Comparison of ENCODE assay signal across 8 cellular contexts in genomic region chr17:39754161-39754957, GRCh38. TPM values are rescaled to one million over a fixed set of nuclear protein-coding genes. Genes with fewer than 3 reads are reported as not detected.
DNase-seq lines count a peak whose midpoint lies in the region; ATAC-seq, FAIRE-seq and TF ChIP-seq lines count a peak whose summit lies in the region.

No MANE protein-coding gene starts in this region.

- no peaks in the 10 kb centered on the region for H4K20me1 ChIP-seq in keratinocyte (ENCODE audit: control insufficient read depth, extremely low read depth, insufficient read depth, low read length)

- H3K4me1 Mint-ChIP-seq in activated B cell treated with CpG ODN at 0.5 μM for 24 hours, result peaks cover 64% of the 10 kb centered on the region

- H3K4me2 ChIP-seq in keratinocyte (ENCODE audit: control insufficient read depth, extremely low read depth, insufficient read depth, low read depth, low read length), result peak overlapping the region; percentile 72

- no peaks in the 10 kb centered on the region for H3K79me2 ChIP-seq in keratinocyte (ENCODE audit: control insufficient read depth, insufficient read depth, low read length)

- no peak for FAIRE-seq in keratinocyte (lab: Jason Lieb, UNC)

- TF ChIP-seq CTCF in AG09309 (IDR thresholded peaks at IDR 0.05; ENCODE audit: control insufficient read depth, insufficient read depth, low read depth, low read length, missing control alignments) (peak; percentile 67), activated B cell treated with CpG ODN at 0.5 μM for 24 hours (IDR thresholded peaks at IDR 0.05) (peak; percentile 41), cardiac fibroblast (IDR thresholded peaks at IDR 0.05; ENCODE audit: low read depth, low read length) (peak; percentile 56), keratinocyte (optimal IDR thresholded peaks at IDR 0.05 in 1 of 3, IDR thresholded peaks at IDR 0.05 in 1 of 3, conservative IDR thresholded peaks at IDR 0.05 in 1 of 3; ENCODE audit: extremely low read depth in 1 of 3, insufficient read depth in 2 of 3, low read length in 3 of 3) (peak; percentile 46 to 91 (median 90))

- POLR2A ChIA-PET in activated B cell treated with CpG ODN at 0.5 μM for 24 hours (lab: Charles Lee), result interaction anchor here (0.6 to 10.0 kb wide), 40 partner anchors 11 to 358 kb away, joined by 3 to 308 read pairs (median 9); partner anchors contain the start of genes CDK12, IKZF3, LRRC3C and MED1

- no peaks in the 10 kb centered on the region for H3K9me1 ChIP-seq in keratinocyte (ENCODE audit: control insufficient read depth, extremely low read depth, insufficient read depth, low read length)

- H3K36me3 ChIP-seq in keratinocyte (ENCODE audit: control insufficient read depth in 2 of 2, extremely low read depth in 1 of 2, insufficient read depth in 2 of 2, low read length in 2 of 2), result no peaks in the 10 kb centered on the region

- peak; percentile 50 for ATAC-seq in GM18873 (IDR thresholded peaks at IDR 0.05; ENCODE audit: low FRiP score, unreplicated experiment)
- peak; percentile 55 for ATAC-seq in HG03108 (IDR thresholded peaks at IDR 0.05; ENCODE audit: unreplicated experiment)
- ATAC-seq in activated B cell treated with CpG ODN at 0.5 μM for 24 hours (ENCODE audit: low read depth), result peak; percentile 70

- H3K4me3 ChIP-seq in AG09309 (ENCODE audit: control insufficient read depth, low read depth, low read length) (peak overlapping the region; percentile 70), cardiac fibroblast (replicated peaks in 1 of 2; ENCODE audit: low read depth in 2 of 2, low read length in 2 of 2) (peak overlapping the region; percentile 63), keratinocyte (ENCODE audit: control insufficient read depth in 2 of 3, extremely low read depth in 1 of 3, insufficient read depth in 2 of 3, low read depth in 1 of 3, low read length in 3 of 3) (peak overlapping the region; percentile 53 to 67 (median 58))

- H3K27ac ChIP-seq in keratinocyte (ENCODE audit: control insufficient read depth, insufficient read depth, low read length), result peak overlapping the region; percentile 18

- H3K9me3 Mint-ChIP-seq in activated B cell treated with CpG ODN at 0.5 μM for 24 hours, result no peaks in the 10 kb centered on the region

- H3K4me3 Mint-ChIP-seq in activated B cell treated with CpG ODN at 0.5 μM for 24 hours, result peak overlapping the region; percentile 77

- H3K9ac ChIP-seq in keratinocyte (ENCODE audit: control insufficient read depth, extremely low read depth, insufficient read depth, low read length), result peak overlapping the region; percentile 79

- H3K9me3 ChIP-seq in keratinocyte (ENCODE audit: control insufficient read depth, low read depth, low read length), result no peaks in the 10 kb centered on the region

- CTCF ChIA-PET in activated B cell treated with CpG ODN at 0.5 μM for 24 hours (lab: Charles Lee), result interaction anchor here (0.9 to 3.1 kb wide), 13 partner anchors 21 to 206 kb away, joined by 3 to 26 read pairs (median 7); partner anchors contain the start of gene IKZF3

- peaks cover 18% of the 10 kb centered on the region for H3K36me3 Mint-ChIP-seq in activated B cell treated with CpG ODN at 0.5 μM for 24 hours (ENCODE audit: low read depth)

- no peaks in the 10 kb centered on the region for H3K27me3 Mint-ChIP-seq in activated B cell treated with CpG ODN at 0.5 μM for 24 hours

- peak; percentile 42 for DNase-seq in AG09309 (ENCODE audit: low read depth)
- DNase-seq in NCI-H2196 treated with DMSO at 0.1 percent for 48 hours (lab: John Stamatoyannopoulos, UW; ENCODE audit: unreplicated experiment), result peak; percentile 76
- peak; percentile 99 for DNase-seq in activated B cell treated with CpG ODN at 0.5 μM for 24 hours
- DNase-seq in cardiac fibroblast (ENCODE audit: low read depth in 2 of 2), result peak; percentile 83 to 92
- no peak for DNase-seq in keratinocyte (ENCODE audit: low read depth, low spot score)
- DNase-seq in stimulated activated CD4-positive, alpha-beta T cell treated with anti-CD3 and anti-CD28 coated beads, Interleukin-12 subunit alpha, Interleukin-12 subunit beta, amount 100 ng/mL, for 48 hours (ENCODE audit: low read depth in 2 of 3, low spot score in 1 of 3), result peak; percentile 87 to 94 (median 91)

- dilution Hi-C loops in keratinocyte (cut with MboI; ENCODE audit: extremely low pct_ligation_motif_present, low sequenced_read_pairs), result no loop called here

- intact Hi-C loops in activated B cell treated with CpG ODN at 0.5 μM for 24 hours (cut with micrococcal nuclease), result loop anchor here (1.0 to 10.0 kb wide), 16 partner anchors 16 to 570 kb away; partner anchors contain the start of genes CDK12, IKZF3, MED1 and MIEN1

- peak overlapping the region; percentile 90 for H2AFZ ChIP-seq in keratinocyte (ENCODE audit: control insufficient read depth, low read length)

- peak overlapping the region; percentile 97 for H3K27ac Mint-ChIP-seq in activated B cell treated with CpG ODN at 0.5 μM for 24 hours

- peaks cover 7% of the 10 kb centered on the region for H3K4me1 ChIP-seq in keratinocyte (ENCODE audit: control insufficient read depth, extremely low read depth, insufficient read depth, low read length)

- peaks cover 44% of the 10 kb centered on the region for H3K27me3 ChIP-seq in keratinocyte (ENCODE audit: control insufficient read depth, extremely low read depth, insufficient read depth, low read length)

RNA-seq across cellular contexts. Expression of gene GRB7, which starts 16.6 kb away (rescaled TPM):
- 0.44 TPM in 1 of 2 replicates, not detected in the other for total RNA-seq in activated B cell treated with CpG ODN at 0.5 μM for 24 hours
- polyA plus RNA-seq in keratinocyte, result 4.0 to 5.3 TPM (median 4.2 TPM) in 3 replicates
- polyA plus RNA-seq in keratinocyte (2011; ENCODE audit: low read depth), result 10.1 TPM
- 3.2 and 3.8 TPM in 2 replicates for polyA plus RNA-seq in keratinocyte (2011; cell fraction: cytosol; rRNA removed)
- 11.7 and 15.6 TPM in 2 replicates for polyA plus RNA-seq in keratinocyte (2011; cell fraction: nucleus; rRNA removed)
- 5.8 and 71.5 TPM in 2 replicates for polyA plus RNA-seq in keratinocyte (2012; ENCODE audit: low replicate concordance)
- 6.2 to 10.1 TPM (median 8.6 TPM) in 3 replicates for polyA minus RNA-seq in keratinocyte
- polyA minus RNA-seq in keratinocyte (2011; cell fraction: cytosol; rRNA and poly(A)+ RNA removed), result 5.4 TPM
- polyA minus RNA-seq in keratinocyte (2011; cell fraction: nucleus; rRNA and poly(A)+ RNA removed), result 8.3 and 10.7 TPM in 2 replicates

RNA-seq across cellular contexts. Expression of gene MIEN1, which starts 24.0 kb away (rescaled TPM):
- total RNA-seq in activated B cell treated with CpG ODN at 0.5 μM for 24 hours, result 42.2 and 45.7 TPM in 2 replicates
- polyA plus RNA-seq in keratinocyte, result 38.4 to 59.0 TPM (median 51.8 TPM) in 3 replicates
- 6.9 TPM for polyA plus RNA-seq in keratinocyte (2011; ENCODE audit: low read depth)
- polyA plus RNA-seq in keratinocyte (2011; cell fraction: cytosol; rRNA removed), result 56.9 and 63.0 TPM in 2 replicates
- 17.7 and 18.4 TPM in 2 replicates for polyA plus RNA-seq in keratinocyte (2011; cell fraction: nucleus; rRNA removed)
- 53.2 and 63.0 TPM in 2 replicates for polyA plus RNA-seq in keratinocyte (2012; ENCODE audit: low replicate concordance)
- polyA minus RNA-seq in keratinocyte, result 17.4 to 26.6 TPM (median 26.2 TPM) in 3 replicates
- polyA minus RNA-seq in keratinocyte (2011; cell fraction: cytosol; rRNA and poly(A)+ RNA removed), result 20.1 TPM
- 5.2 and 7.8 TPM in 2 replicates for polyA minus RNA-seq in keratinocyte (2011; cell fraction: nucleus; rRNA and poly(A)+ RNA removed)

RNA-seq across cellular contexts. Expression of gene ERBB2, which starts 54.5 kb away (rescaled TPM):
- 4.4 and 7.1 TPM in 2 replicates for total RNA-seq in activated B cell treated with CpG ODN at 0.5 μM for 24 hours
- 21.4 to 35.8 TPM (median 26.9 TPM) in 3 replicates for polyA plus RNA-seq in keratinocyte
- 59.5 TPM for polyA plus RNA-seq in keratinocyte (2011; ENCODE audit: low read depth)
- 10.5 and 15.2 TPM in 2 replicates for polyA plus RNA-seq in keratinocyte (2011; cell fraction: cytosol; rRNA removed)
- polyA plus RNA-seq in keratinocyte (2011; cell fraction: nucleus; rRNA removed), result 65.9 and 71.5 TPM in 2 replicates
- polyA plus RNA-seq in keratinocyte (2012; ENCODE audit: low replicate concordance), result 31.6 and 48.5 TPM in 2 replicates
- polyA minus RNA-seq in keratinocyte, result 40.8 to 206 TPM (median 72.4 TPM) in 3 replicates
- polyA minus RNA-seq in keratinocyte (2011; cell fraction: cytosol; rRNA and poly(A)+ RNA removed), result 44.5 TPM
- polyA minus RNA-seq in keratinocyte (2011; cell fraction: nucleus; rRNA and poly(A)+ RNA removed), result 140 and 173 TPM in 2 replicates
